ENCODE assay signal across 20 cellular contexts in genomic region chr17:14780116-14780515, GRCh38.
DNase-seq lines count a peak whose midpoint lies in the region; TF ChIP-seq lines count a peak whose summit lies in the region.
"Had no signal": no experiment of that assay in that cellular context is flagged by ENCODE, and none has a peak within 500 bp of the region (broad histone marks: within the 10 kb centered on the region; RNA-seq: fewer than 3 reads in every experiment).

No MANE protein-coding gene starts in this region.

- H3K36me3 ChIP-seq in WERI-Rb-1 = no peaks in the 10 kb centered on the region
- no peaks in the 10 kb centered on the region for H3K36me3 ChIP-seq in esophagus muscularis mucosa
- H3K36me3 ChIP-seq in neuron (ENCODE audit: insufficient read depth, low read length) = no peaks in the 10 kb centered on the region

- peak overlapping the region; percentile 2 for H2AFZ ChIP-seq in neuron (ENCODE audit: low read depth, low read length)

- TF ChIP-seq POLR2A in esophagus muscularis mucosa (IDR thresholded peaks at IDR 0.05; ENCODE audit: low read depth) = no peak

- DNase-seq in ELF-1 (ENCODE audit: low read depth, low spot score) (peak; percentile 87), WERI-Rb-1 (peak; percentile 87), esophagus muscularis mucosa (ENCODE audit: extremely low spot score) (peak; percentile 62), KG1 (lab: John Stamatoyannopoulos, UW) (no peak), NCI-H748 (lab: John Stamatoyannopoulos, UW; ENCODE audit: unreplicated experiment) (no peak), activated gamma-delta T cell treated with Interleukin-2 at 50 U/mL for 16 hours (no peak), Ammon's horn (ENCODE audit: low spot score) (no peak)
- DNase-seq: Caco-2; CD4-positive, alpha-beta T cell; GOT3; NCI-H1417 treated with DMSO at 0.1 percent for 48 hours; NCI-H2081 treated with DMSO at 0.1 percent for 48 hours; NCI-H774; PC-3; RPMI8226; SHP77 treated with DMSO at 0.1 percent for 48 hours; SK-N-SH had no signal

- H3K27me3 ChIP-seq in WERI-Rb-1 (ENCODE audit: insufficient read depth, low read depth, severe bottlenecking) = no peaks in the 10 kb centered on the region
- H3K27me3 ChIP-seq in esophagus muscularis mucosa = peaks cover 0 to 18% (median 1%) of the 10 kb centered on the region in 4 donors
- no peaks in the 10 kb centered on the region for H3K27me3 ChIP-seq in neuron (ENCODE audit: insufficient read depth, low read length)

- WGBS in esophagus muscularis mucosa = 65% methylated on average over 10 of the region's 10 CpGs

- intact Hi-C loops in esophagus muscularis mucosa (cut with DNase I) = no loop called here

- H3K27ac ChIP-seq in WERI-Rb-1 (peak overlapping the region; percentile 81), esophagus muscularis mucosa (replicated peaks in 1 of 4) (no peak overlapping the region)
- H3K27ac ChIP-seq: KMS-11 had no signal

- H3K4me1 ChIP-seq in esophagus muscularis mucosa (no peaks in the 10 kb centered on the region), neuron (ENCODE audit: insufficient read depth, low read length) (peaks cover 40% of the 10 kb centered on the region)
- H3K4me1 ChIP-seq: Caco-2 had no signal

- TF ChIP-seq CTCF in WERI-Rb-1 (IDR thresholded peaks at IDR 0.05; ENCODE audit: low read depth, low read length) (no peak), esophagus muscularis mucosa (IDR thresholded peaks at IDR 0.05) (no peak)

- peak overlapping the region; percentile 32 for H3K4me3 ChIP-seq in WERI-Rb-1 (ENCODE audit: low read depth, low read length)
- H3K4me3 ChIP-seq in esophagus muscularis mucosa = no peak overlapping the region
- peak overlapping the region; percentile 32 for H3K4me3 ChIP-seq in neuron (ENCODE audit: low read length)
- H3K4me3 ChIP-seq: GM12878 had no signal

- TF ChIP-seq EP300 in esophagus muscularis mucosa (IDR thresholded peaks at IDR 0.05) = no peak

- H3K9me3 ChIP-seq in WERI-Rb-1 (ENCODE audit: severe bottlenecking) = no peaks in the 10 kb centered on the region
- no peaks in the 10 kb centered on the region for H3K9me3 ChIP-seq in esophagus muscularis mucosa
- H3K9me3 ChIP-seq in neuron (ENCODE audit: low read length) = peaks cover 12% of the 10 kb centered on the region
- H3K9me3 ChIP-seq: Caco-2, SK-N-SH had no signal

Comparison
In these comparisons a context has a peak if more than half of its experiments do, and no peak if none do; other contexts are left out.
1. DNase-seq: peak in ELF-1 (single experiment), WERI-Rb-1 (single experiment) and esophagus muscularis mucosa (single experiment); none in KG1 (single experiment), NCI-H748 (single experiment), activated gamma-delta T cell treated with Interleukin-2 at 50 U/mL for 16 hours (single experiment) and Ammon's horn (single experiment).
2. H3K4me3 ChIP-seq: peak in WERI-Rb-1 (single experiment) and neuron (single experiment); none in esophagus muscularis mucosa (0 of 4).